8 cellular contexts compared by ENCODE assay signal in genomic region chr1:1511533-1512285, GRCh38. TPM values are rescaled to one million over a fixed set of nuclear protein-coding genes. Genes with fewer than 3 reads are reported as not detected.
DNase-seq lines count a peak whose midpoint lies in the region; ATAC-seq and TF ChIP-seq lines count a peak whose summit lies in the region.

ATAD3A (plus strand) TSS chr1:1512162; CDS start chr1:1512269, 107 bp downstream.

- H3K9me3 Mint-ChIP-seq in activated naive CD4-positive, alpha-beta T cell treated with anti-CD3 and anti-CD28 coated beads, Interleukin-2, amount 50 U/mL, for 72 hours: no peaks in the 10 kb centered on the region

- DNase-seq in GM12864 (ENCODE audit: low read depth) (peak; percentile 89), NCI-H1105 treated with DMSO at 0.1 percent for 48 hours (lab: John Stamatoyannopoulos, UW) (peak; percentile 95), SKM-1 treated with dmso at 0.1 percent for 144 hours (lab: John Stamatoyannopoulos, UW; ENCODE audit: unreplicated experiment) (peak; percentile 91), glomerular endothelial cell (ENCODE audit: extremely low read depth, low read depth, low spot score) (peak; percentile 73), omental fat pad (ENCODE audit: low spot score) (peak; percentile 92)
- peak; percentile 96 for DNase-seq in activated naive CD4-positive, alpha-beta T cell treated with anti-CD3 and anti-CD28 coated beads, Interleukin-2, amount 50 U/mL, for 72 hours (ENCODE audit: low spot score in 2 of 2)

- H3K27ac ChIP-seq in temporal lobe (ENCODE audit: low read depth, low read length): peak within 1 kb of the TSS; percentile 55

- peaks cover 10 to 15% of the 10 kb centered on the region in 2 donors for H3K36me3 Mint-ChIP-seq in activated naive CD4-positive, alpha-beta T cell treated with anti-CD3 and anti-CD28 coated beads, Interleukin-2, amount 50 U/mL, for 72 hours

- H3K4me3 ChIP-seq in GM12864 (ENCODE audit: low read depth, low read length): peak within 1 kb of the TSS; percentile 96

- TF ChIP-seq CTCF in GM12864 (IDR thresholded peaks at IDR 0.05; ENCODE audit: low read depth, low read length, missing control alignments) (no peak), omental fat pad (IDR thresholded peaks at IDR 0.05) (no peak)

- ATAC-seq in HG02678 (IDR thresholded peaks at IDR 0.05; ENCODE audit: unreplicated experiment) (peak; percentile 91), omental fat pad (ENCODE audit: low FRiP score) (peak; percentile 92)
- ATAC-seq in activated naive CD4-positive, alpha-beta T cell treated with anti-CD3 and anti-CD28 coated beads, Interleukin-2, amount 50 U/mL, for 72 hours: peak; percentile 95 to 97

- H3K27ac Mint-ChIP-seq in activated naive CD4-positive, alpha-beta T cell treated with anti-CD3 and anti-CD28 coated beads, Interleukin-2, amount 50 U/mL, for 72 hours: peak within 1 kb of the TSS; percentile 87 to 100

RNA-seq across cellular contexts. Expression of gene ATAD3A, which starts in this region (rescaled TPM):
- 10 to 100 TPM; 35.7 to 39.7 TPM for total RNA-seq in activated naive CD4-positive, alpha-beta T cell treated with anti-CD3 and anti-CD28 coated beads, Interleukin-2, amount 50 U/mL, for 72 hours
- 48.3 and 54.5 TPM in 2 replicates for total RNA-seq in glomerular endothelial cell
- total RNA-seq in omental fat pad: 10 to 100 TPM; 17.3 to 38.5 (median 20.7) TPM
- 9.8 TPM for total RNA-seq in temporal lobe

Comparison
In these comparisons a context has a peak if more than half of its experiments do, and no peak if none do; other contexts are left out.
1. Peak in every context shown above with its lines: DNase-seq, ATAC-seq, H3K4me3 ChIP-seq and H3K27ac ChIP-seq.